In the genomic region with DNA sequence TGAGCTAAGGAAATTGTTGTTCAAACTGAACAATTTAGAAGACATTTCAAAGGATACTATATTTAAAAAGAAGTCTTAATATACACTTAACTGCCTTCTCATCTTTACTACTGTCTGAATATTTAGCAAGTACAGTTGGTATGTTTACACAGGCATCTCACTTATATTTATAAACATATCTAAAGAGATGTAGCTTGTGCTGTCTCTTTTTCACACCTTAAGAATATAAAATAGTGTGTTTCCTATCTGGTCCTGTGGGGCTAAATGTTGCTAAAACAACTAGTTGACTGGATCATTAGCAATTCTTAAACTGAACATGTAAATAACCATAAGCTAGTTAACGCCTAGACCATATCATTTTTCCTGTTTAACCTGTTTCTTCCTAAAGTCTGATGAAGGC, we compare ENCODE assay signal across 25 cellular contexts.
"Had no signal": no experiment of that assay in that cellular context is flagged by ENCODE, and none has a peak within 500 bp of the region (broad histone marks: within the 10 kb centered on the region; RNA-seq: fewer than 3 reads in every experiment).

No MANE protein-coding gene starts in this region.

- H3K27ac ChIP-seq: colonic mucosa, epithelial cell of prostate, foreskin keratinocyte, left ventricle myocardium inferior, neutrophil, psoas muscle, right lobe of liver, tibial artery, upper lobe of left lung, uterus had no signal

- H3K9me3 Mint-ChIP-seq: immature natural killer cell; nephron progenitor cell; stimulated activated memory B cell treated with anti-CD40 and anti-IgM and Interleukin-4, amounts not matched to agents 10 μg/mL and 1 μg/mL and 100 μg/mL, for 72 hours; stimulated activated naive CD8-positive, alpha-beta T cell treated with anti-CD3 and anti-CD28 coated beads, Interleukin-15, Interleukin-2, amounts not matched to agents 100 ng/mL and 50 ng/mL, for 24 hours had no signal

- H3K27ac Mint-ChIP-seq: nephron progenitor cell; stimulated activated memory B cell treated with anti-CD40 and anti-IgM and Interleukin-4, amounts not matched to agents 10 μg/mL and 1 μg/mL and 100 μg/mL, for 72 hours; stimulated activated naive CD8-positive, alpha-beta T cell treated with anti-CD3 and anti-CD28 coated beads, Interleukin-15, Interleukin-2, amounts not matched to agents 100 ng/mL and 50 ng/mL, for 24 hours had no signal

- H3K27me3 Mint-ChIP-seq: stimulated activated memory B cell treated with anti-CD40 and anti-IgM and Interleukin-4, amounts not matched to agents 10 μg/mL and 1 μg/mL and 100 μg/mL, for 72 hours; stimulated activated naive CD8-positive, alpha-beta T cell treated with anti-CD3 and anti-CD28 coated beads, Interleukin-15, Interleukin-2, amounts not matched to agents 100 ng/mL and 50 ng/mL, for 24 hours had no signal

- H3K9me3 ChIP-seq: colonic mucosa, left ventricle myocardium inferior, neutrophil, psoas muscle, right lobe of liver, tibial artery, upper lobe of left lung, uterus had no signal

- ATAC-seq: foreskin keratinocyte; left cardiac atrium; psoas muscle; right lobe of liver; stimulated activated memory B cell treated with anti-CD40 and anti-IgM and Interleukin-4, amounts not matched to agents 10 μg/mL and 1 μg/mL and 100 μg/mL, for 72 hours had no signal

- DNase-seq: colonic mucosa; dermis blood vessel endothelial cell; effector CD4-positive, alpha-beta T cell; foreskin keratinocyte; immature natural killer cell; kidney; left cardiac atrium; left ventricle myocardium inferior; mesenchymal stem cell; midbrain; nephron progenitor cell; psoas muscle; retina; right lobe of liver; stimulated activated CD4-positive, alpha-beta T cell treated with anti-CD3 and anti-CD28 coated beads, Interleukin-15, amount 100 ng/mL, for 24 hours; stimulated activated CD4-positive, alpha-beta T cell treated with anti-CD3 and anti-CD28 coated beads, Interleukin-1b, Interleukin-23, amount 100 ng/mL, for 48 hours; stimulated activated CD4-positive, alpha-beta T cell treated with anti-CD3 and anti-CD28 coated beads, Interleukin-4, amount 100 ng/mL, for 24 hours; tibial artery; upper lobe of left lung; uterus had no signal

- H3K4me3 ChIP-seq: colonic mucosa, left ventricle myocardium inferior, lung, psoas muscle, right lobe of liver, tibial artery, upper lobe of left lung, uterus had no signal

- H3K4me1 ChIP-seq: colonic mucosa, foreskin keratinocyte, left ventricle myocardium inferior, psoas muscle, right lobe of liver, upper lobe of left lung, uterus had no signal

- H3K36me3 Mint-ChIP-seq: stimulated activated memory B cell treated with anti-CD40 and anti-IgM and Interleukin-4, amounts not matched to agents 10 μg/mL and 1 μg/mL and 100 μg/mL, for 72 hours had no signal

- H3K4me3 Mint-ChIP-seq: immature natural killer cell; nephron progenitor cell; stimulated activated memory B cell treated with anti-CD40 and anti-IgM and Interleukin-4, amounts not matched to agents 10 μg/mL and 1 μg/mL and 100 μg/mL, for 72 hours; stimulated activated naive CD8-positive, alpha-beta T cell treated with anti-CD3 and anti-CD28 coated beads, Interleukin-15, Interleukin-2, amounts not matched to agents 100 ng/mL and 50 ng/mL, for 24 hours had no signal

- H3K36me3 ChIP-seq: colonic mucosa, left ventricle myocardium inferior, neutrophil, right lobe of liver, tibial artery, upper lobe of left lung, uterus had no signal

- H3K27me3 ChIP-seq: colonic mucosa, foreskin keratinocyte, neutrophil, right lobe of liver, tibial artery, upper lobe of left lung, uterus had no signal

- H3K4me1 Mint-ChIP-seq: nephron progenitor cell had no signal
